8 cellular contexts compared by ENCODE assay signal in genomic region chr17:17724307-17724921, GRCh38. TPM values are rescaled to one million over a fixed set of nuclear protein-coding genes. Genes with fewer than 3 reads are reported as not detected.
DNase-seq lines count a peak whose midpoint lies in the region; ATAC-seq and TF ChIP-seq lines count a peak whose summit lies in the region.

No MANE protein-coding gene starts in this region.

- TF ChIP-seq POLR2A in stomach (IDR thresholded peaks at IDR 0.05), result no peak

- TF ChIP-seq EP300 in stomach (IDR thresholded peaks at IDR 0.05), result no peak

- intact Hi-C loops in CD4-positive, alpha-beta T cell (cut with DNase I, micrococcal nuclease), result no loop called here
- intact Hi-C loops in stomach (cut with DNase I; ENCODE audit: low total_unique reads), result no loop called here

- ATAC-seq in CD4-positive, alpha-beta T cell (ENCODE audit: poor library complexity), result no peak
- peak; percentile 50 for ATAC-seq in GM21529 (IDR thresholded peaks at IDR 0.05; ENCODE audit: unreplicated experiment)
- ATAC-seq in activated naive CD8-positive, alpha-beta T cell treated with anti-CD3 and anti-CD28 coated beads, Interleukin-2, amount 50 U/mL, for 24 hours, result peak; percentile 29
- no peak for ATAC-seq in GM18870 (IDR thresholded peaks at IDR 0.05; ENCODE audit: unreplicated experiment)
- no peak for ATAC-seq in HG02973 (IDR thresholded peaks at IDR 0.05; ENCODE audit: unreplicated experiment)

- peaks cover 25% of the 10 kb centered on the region for H3K27me3 Mint-ChIP-seq in CD4-positive, alpha-beta T cell
- H3K27me3 Mint-ChIP-seq in activated naive CD8-positive, alpha-beta T cell treated with anti-CD3 and anti-CD28 coated beads, Interleukin-2, amount 50 U/mL, for 24 hours, result peaks cover 23% of the 10 kb centered on the region

- peaks cover 0 to 7% (median 0%) of the 10 kb centered on the region in 4 donors for H3K36me3 ChIP-seq in stomach

- peaks cover 37 to 92% (median 70%) of the 10 kb centered on the region in 4 donors for H3K4me1 ChIP-seq in stomach

- H3K9me3 ChIP-seq in CD4-positive, alpha-beta T cell (ENCODE audit: control insufficient read depth, low read length), result no peaks in the 10 kb centered on the region
- no peaks in the 10 kb centered on the region for H3K9me3 ChIP-seq in stomach

- no peaks in the 10 kb centered on the region for H3K36me3 Mint-ChIP-seq in CD4-positive, alpha-beta T cell (ENCODE audit: low read depth)
- H3K36me3 Mint-ChIP-seq in activated naive CD8-positive, alpha-beta T cell treated with anti-CD3 and anti-CD28 coated beads, Interleukin-2, amount 50 U/mL, for 24 hours (ENCODE audit: low read depth), result no peaks in the 10 kb centered on the region

- DNase-seq in CD4-positive, alpha-beta T cell, result no peak
- DNase-seq in activated naive CD8-positive, alpha-beta T cell treated with anti-CD3 and anti-CD28 coated beads, Interleukin-2, amount 50 U/mL, for 24 hours, result peak; percentile 44
- DNase-seq in iPS-NIHi11 (ENCODE audit: low spot score) (peak; percentile 84), stomach (no peak), amygdala (lab: John Stamatoyannopoulos, UW) (no peak)

- no peak overlapping the region for H3K27ac ChIP-seq in CD4-positive, alpha-beta T cell (ENCODE audit: low read depth, low read length)
- H3K27ac ChIP-seq in stomach, result peak overlapping the region; percentile 1 to 71 (median 35)

- peaks cover 4% of the 10 kb centered on the region for H3K27me3 ChIP-seq in CD4-positive, alpha-beta T cell (ENCODE audit: control insufficient read depth, insufficient read depth, low read length)
- peaks cover 0 to 34% (median 0%) of the 10 kb centered on the region in 3 donors for H3K27me3 ChIP-seq in stomach

- peak overlapping the region; percentile 51 to 68 (median 55) for H3K4me3 ChIP-seq in stomach

- no peak overlapping the region for H3K27ac Mint-ChIP-seq in CD4-positive, alpha-beta T cell
- H3K27ac Mint-ChIP-seq in activated naive CD8-positive, alpha-beta T cell treated with anti-CD3 and anti-CD28 coated beads, Interleukin-2, amount 50 U/mL, for 24 hours, result peak overlapping the region; percentile 67

- CTCF ChIA-PET in CD4-positive, alpha-beta T cell (lab: Charles Lee), result no interaction called here

- peaks cover 43% of the 10 kb centered on the region for H3K4me1 Mint-ChIP-seq in CD4-positive, alpha-beta T cell (ENCODE audit: low read depth)
- peaks cover 41% of the 10 kb centered on the region for H3K4me1 Mint-ChIP-seq in activated naive CD8-positive, alpha-beta T cell treated with anti-CD3 and anti-CD28 coated beads, Interleukin-2, amount 50 U/mL, for 24 hours

- peak overlapping the region; percentile 87 for H3K4me3 Mint-ChIP-seq in CD4-positive, alpha-beta T cell
- H3K4me3 Mint-ChIP-seq in activated naive CD8-positive, alpha-beta T cell treated with anti-CD3 and anti-CD28 coated beads, Interleukin-2, amount 50 U/mL, for 24 hours, result peak overlapping the region; percentile 83

- POLR2A ChIA-PET in CD4-positive, alpha-beta T cell (lab: Charles Lee), result no interaction called here

- no peaks in the 10 kb centered on the region for H3K9me3 Mint-ChIP-seq in CD4-positive, alpha-beta T cell
- no peaks in the 10 kb centered on the region for H3K9me3 Mint-ChIP-seq in activated naive CD8-positive, alpha-beta T cell treated with anti-CD3 and anti-CD28 coated beads, Interleukin-2, amount 50 U/mL, for 24 hours

- TF ChIP-seq CTCF in CD4-positive, alpha-beta T cell (IDR thresholded peaks at IDR 0.05), result no peak
- no peak for TF ChIP-seq CTCF in stomach (IDR thresholded peaks at IDR 0.05)

- WGBS in stomach, 5 donors, result 1 to 9% (median 3%) methylated on average over 21 to 46 of the region's 46 CpGs

RNA-seq across cellular contexts. Expression of gene RAI1, which starts 43.2 kb away (rescaled TPM):
- 10 to 100 TPM; 19.3 to 25.2 TPM for total RNA-seq in CD4-positive, alpha-beta T cell
- total RNA-seq in stomach, result 10 to 100 TPM; 19.1 to 94.5 (median 46.9) TPM
- 10 to 100 TPM in 2 of 3 donors, 1 to 10 TPM in 1; 4.6 to 12.5 (median 12.0) TPM for polyA plus RNA-seq in stomach

Comparison
In these comparisons a context has a peak if more than half of its experiments do, and no peak if none do; other contexts are left out.
1. ATAC-seq: peak in GM21529 (single experiment) and activated naive CD8-positive, alpha-beta T cell treated with anti-CD3 and anti-CD28 coated beads, Interleukin-2, amount 50 U/mL, for 24 hours (single experiment); none in CD4-positive, alpha-beta T cell (single experiment), GM18870 (single experiment) and HG02973 (single experiment).
2. DNase-seq: peak in activated naive CD8-positive, alpha-beta T cell treated with anti-CD3 and anti-CD28 coated beads, Interleukin-2, amount 50 U/mL, for 24 hours (single experiment) and iPS-NIHi11 (single experiment); none in CD4-positive, alpha-beta T cell (0 of 10), stomach (single experiment) and amygdala (0 of 56).